Comparison of ENCODE assay signal across 8 cellular contexts in genomic region chr15:44195151-44195740, GRCh38. TPM values are rescaled to one million over a fixed set of nuclear protein-coding genes. Genes with fewer than 3 reads are reported as not detected.
A peak's percentile ranks its signal among the peaks of the same experiment; 100 is the strongest.
DNase-seq lines count a peak whose midpoint lies in the region; ATAC-seq, FAIRE-seq and TF ChIP-seq lines count a peak whose summit lies in the region.

FRMD5 (minus strand) TSS chr15:44195271.

- no peak for TF ChIP-seq EP300 in ovary (IDR thresholded peaks at IDR 0.05)

- H3K36me3 ChIP-seq in HCT116 (ENCODE audit: control insufficient read depth in 1 of 2, insufficient read depth in 2 of 2, low read length in 2 of 2): no peaks in the 10 kb centered on the region
- no peaks in the 10 kb centered on the region for H3K36me3 ChIP-seq in cardiac muscle cell
- H3K36me3 ChIP-seq in ovary: no peaks in the 10 kb centered on the region
- H3K36me3 ChIP-seq in thoracic aorta: no peaks in the 10 kb centered on the region

- DNase-seq in HCT116 (ENCODE audit: low read depth, low spot score): peak; percentile 97
- peak; percentile 95 for DNase-seq in NAMALWA (ENCODE audit: low spot score)
- peak; percentile 67 to 89 for DNase-seq in SW 1271 (lab: John Stamatoyannopoulos, UW)
- DNase-seq in activated naive CD8-positive, alpha-beta T cell treated with anti-CD3 and anti-CD28 coated beads, Interleukin-2, amount 50 U/mL, for 24 hours: peak; percentile 88
- DNase-seq in cardiac muscle cell (ENCODE audit: low read depth in 1 of 2, low spot score in 1 of 2): peak; percentile 95 to 96
- peak; percentile 68 to 83 (median 72) for DNase-seq in ovary
- DNase-seq in thoracic aorta (ENCODE audit: low spot score): peak; percentile 35

- POLR2A ChIA-PET in HCT116 (lab: Charles Lee): interaction anchor here (0.6 to 1.0 kb wide), 3 partner anchors 12 to 210 kb away, joined by 3 read pairs; no protein-coding TSS in a partner anchor

- H3K4me2 ChIP-seq in HCT116 (ENCODE audit: low read length): peak within 1 kb of the TSS; percentile 94

- H3K27ac ChIP-seq in HCT116 (ENCODE audit: low read depth, low read length) (peak within 1 kb of the TSS; percentile 97), cardiac muscle cell (no peak within 1 kb of the TSS), ovary (no peak within 1 kb of the TSS), thoracic aorta (no peak within 1 kb of the TSS)

- no peaks in the 10 kb centered on the region for H3K9me3 Mint-ChIP-seq in activated naive CD8-positive, alpha-beta T cell treated with anti-CD3 and anti-CD28 coated beads, Interleukin-2, amount 50 U/mL, for 24 hours

- H3K27ac Mint-ChIP-seq in activated naive CD8-positive, alpha-beta T cell treated with anti-CD3 and anti-CD28 coated beads, Interleukin-2, amount 50 U/mL, for 24 hours: peak within 1 kb of the TSS; percentile 68

- H3K27me3 Mint-ChIP-seq in activated naive CD8-positive, alpha-beta T cell treated with anti-CD3 and anti-CD28 coated beads, Interleukin-2, amount 50 U/mL, for 24 hours: peaks cover 50% of the 10 kb centered on the region

- peaks cover 44% of the 10 kb centered on the region for H3K79me2 ChIP-seq in HCT116 (ENCODE audit: insufficient read depth, low read length)

- no peaks in the 10 kb centered on the region; the same call in 1 of the 2 replicates for H4K20me1 ChIP-seq in HCT116 (ENCODE audit: insufficient read depth)

- H3K4me3 Mint-ChIP-seq in activated naive CD8-positive, alpha-beta T cell treated with anti-CD3 and anti-CD28 coated beads, Interleukin-2, amount 50 U/mL, for 24 hours: peak within 1 kb of the TSS; percentile 79

- H3K4me1 ChIP-seq in HCT116 (ENCODE audit: control insufficient read depth in 1 of 2, insufficient read depth in 2 of 2, low read length in 2 of 2) (peaks cover 28 to 60% of the 10 kb centered on the region in 2 experiments), cardiac muscle cell (ENCODE audit: low read depth) (no peaks in the 10 kb centered on the region), ovary (ENCODE audit: insufficient read depth) (peaks cover 4% of the 10 kb centered on the region), thoracic aorta (ENCODE audit: control insufficient read depth in 1 of 2, low read depth in 2 of 2) (peaks cover 7 to 23% of the 10 kb centered on the region in 2 donors)

- TF ChIP-seq CTCF in HCT116 (IDR thresholded peaks at IDR 0.05 in 2 of 3, conservative IDR thresholded peaks at IDR 0.05 in 1 of 3; ENCODE audit: borderline replicate concordance in 1 of 3, insufficient read depth in 1 of 3, low read depth in 2 of 3, low read length in 2 of 3) (peak in 2 of 3 experiments; percentile 14 to 46; a peak in 2 of 6 replicates), cardiac muscle cell (IDR thresholded peaks at IDR 0.05; ENCODE audit: low read depth, low read length) (peak; percentile 57), ovary (IDR thresholded peaks at IDR 0.05) (peak in 1 of 3 donors; percentile 30), thoracic aorta (IDR thresholded peaks at IDR 0.05) (peak; percentile 19)

- CTCF ChIA-PET in HCT116 (lab: Charles Lee): interaction anchor here (0.6 to 1.4 kb wide), 4 partner anchors 13 to 309 kb away, joined by 3 to 6 read pairs (median 3); no protein-coding TSS in a partner anchor

- no peaks in the 10 kb centered on the region for H3K9me3 ChIP-seq in HCT116 (ENCODE audit: control insufficient read depth in 1 of 2, insufficient read depth in 1 of 2, low read depth in 1 of 2, low read length in 2 of 2)
- no peaks in the 10 kb centered on the region for H3K9me3 ChIP-seq in cardiac muscle cell (ENCODE audit: low read depth)
- no peaks in the 10 kb centered on the region for H3K9me3 ChIP-seq in ovary
- H3K9me3 ChIP-seq in thoracic aorta: no peaks in the 10 kb centered on the region

- peak; percentile 94 for FAIRE-seq in G401.6 (lab: Jason Lieb, UNC)

- peak within 1 kb of the TSS; percentile 69 for H3K9ac ChIP-seq in HCT116 (ENCODE audit: low read length)

- H3K27me3 ChIP-seq in HCT116 (ENCODE audit: insufficient read depth, low read length) (no peaks in the 10 kb centered on the region), cardiac muscle cell (peaks cover 33% of the 10 kb centered on the region), ovary (no peaks in the 10 kb centered on the region), thoracic aorta (replicated peaks; ENCODE audit: insufficient read depth) (peaks cover 6% of the 10 kb centered on the region)

- peak; percentile 89 for ATAC-seq in HCT116
- ATAC-seq in activated naive CD8-positive, alpha-beta T cell treated with anti-CD3 and anti-CD28 coated beads, Interleukin-2, amount 50 U/mL, for 24 hours: peak; percentile 95
- ATAC-seq in thoracic aorta (ENCODE audit: insufficient number of reproducible peaks, low FRiP score, low read depth): peak; percentile 91

- H3K9me2 ChIP-seq in HCT116 (ENCODE audit: insufficient read depth): no peaks in the 10 kb centered on the region

- RAD21 ChIA-PET in HCT116 (lab: Charles Lee; ENCODE audit: low non-redundant PET in 1 of 2, low total read pairs in 2 of 2, uncharacterized antibody in 2 of 2, unreplicated experiment in 2 of 2): no interaction called here

- peak; percentile 80 for TF ChIP-seq POLR2A in HCT116 (IDR thresholded peaks at IDR 0.05; ENCODE audit: borderline replicate concordance, extremely low read depth, insufficient read depth, insufficient read length)
- TF ChIP-seq POLR2A in ovary (IDR thresholded peaks at IDR 0.05): no peak

- WGBS in ovary, 3 donors: 1 to 3% (median 1%) methylated on average over 43 of the region's 43 CpGs

- TF ChIP-seq RAD21 in HCT116 (IDR thresholded peaks at IDR 0.05; ENCODE audit: low read depth): no peak

- H3K4me3 ChIP-seq in HCT116 (replicated peaks in 1 of 2; ENCODE audit: low read depth in 1 of 2, low read length in 2 of 2) (peak within 1 kb of the TSS; percentile 59 to 88), cardiac muscle cell (peak within 1 kb of the TSS; percentile 59), ovary (peak within 1 kb of the TSS; percentile 51), thoracic aorta (peak within 1 kb of the TSS; percentile 83)

- H2AFZ ChIP-seq in HCT116 (ENCODE audit: low read depth, low read length, poor library complexity, severe bottlenecking): peak within 1 kb of the TSS; percentile 92

- BruUV-seq in HCT116 (replicated peaks; lab: Mats Ljungman, UMichigan): no TSS peak

- no peaks in the 10 kb centered on the region for H3K36me3 Mint-ChIP-seq in activated naive CD8-positive, alpha-beta T cell treated with anti-CD3 and anti-CD28 coated beads, Interleukin-2, amount 50 U/mL, for 24 hours (ENCODE audit: low read depth)

- intact Hi-C loops in HCT116 (cut with micrococcal nuclease) (loop anchor here (1.0 kb wide), 2 partner anchors 38 to 93 kb away; no protein-coding TSS in a partner anchor), ovary (cut with DNase I) (no loop called here)

- H3K4me1 Mint-ChIP-seq in activated naive CD8-positive, alpha-beta T cell treated with anti-CD3 and anti-CD28 coated beads, Interleukin-2, amount 50 U/mL, for 24 hours: peaks cover 21% of the 10 kb centered on the region

TF ChIP-seq in HCT116, 20 proteins besides CTCF, POLR2A, EP300 and RAD21 (continues in another document):
- TF ChIP-seq ATF3 (IDR thresholded peaks at IDR 0.05): no peak
- no peak for TF ChIP-seq EZH2phosphoT487 (IDR thresholded peaks at IDR 0.05; ENCODE audit: borderline replicate concordance)
- TF ChIP-seq YY1 (IDR thresholded peaks at IDR 0.05; ENCODE audit: extremely low read depth, insufficient replicate concordance, low read depth, low read length): peak; percentile 47
- peak; percentile 96 for TF ChIP-seq POLR2AphosphoS5 (IDR thresholded peaks at IDR 0.05; ENCODE audit: low read depth, low read length)
- TF ChIP-seq ZBTB33 (IDR thresholded peaks at IDR 0.05; ENCODE audit: extremely low read depth, insufficient replicate concordance, low read length): no peak
- no peak for TF ChIP-seq CEBPB (IDR thresholded peaks at IDR 0.05; ENCODE audit: low read depth)
- TF ChIP-seq SP1 (IDR thresholded peaks at IDR 0.05; ENCODE audit: low read depth): peak; percentile 100
- no peak for TF ChIP-seq ELF1 (IDR thresholded peaks at IDR 0.05; ENCODE audit: borderline replicate concordance, low read depth)
- no peak for TF ChIP-seq ZNF274 (IDR thresholded peaks at IDR 0.05; ENCODE audit: low read depth, low read length)
- no peak for TF ChIP-seq SIN3A (IDR thresholded peaks at IDR 0.05; ENCODE audit: low read depth)
- peak; percentile 95 for TF ChIP-seq TCF7L2 (IDR thresholded peaks at IDR 0.05; ENCODE audit: borderline replicate concordance, extremely low read depth, insufficient read depth, insufficient read length)
- TF ChIP-seq FOSL1 (IDR thresholded peaks at IDR 0.05; ENCODE audit: low read depth): no peak
- no peak; the same call in 1 of the 2 replicates for TF ChIP-seq CBX3 (IDR thresholded peaks at IDR 0.05; ENCODE audit: low read depth)
- no peak for TF ChIP-seq JUND (IDR thresholded peaks at IDR 0.05)
- peak; percentile 86 for TF ChIP-seq MAX (IDR thresholded peaks at IDR 0.05)

RNA-seq across cellular contexts. Expression of gene FRMD5, which starts in this region (rescaled TPM):
- total RNA-seq in HCT116 (2021; ENCODE audit: unreplicated experiment): 27.2 TPM
- 18.2 and 20.6 TPM in 2 replicates for polyA plus RNA-seq in HCT116 (2012)
- 55.8 and 59.7 TPM in 2 replicates for total RNA-seq in cardiac muscle cell
- polyA plus RNA-seq in cardiac muscle cell: 26.8 and 31.9 TPM in 2 replicates
- total RNA-seq in ovary: 1 to 10 TPM in 3 of 7 donors, under 1 TPM in 4; 0.12 to 2.1 (median 0.32) TPM
- 1 to 10 TPM in 1 of 2 donors, under 1 TPM in 1; 0.17 to 2.2 TPM for polyA plus RNA-seq in ovary
- under 1 TPM in 1 of 2 donors, not detected in 1; 0.27 TPM for total RNA-seq in thoracic aorta

Comparison
In these comparisons a context has a peak if more than half of its experiments do, and no peak if none do; other contexts are left out.
1. Peak in DNase-seq, ATAC-seq and H3K4me3 ChIP-seq in thoracic aorta; RNA of the gene not detected or under 1 TPM.
2. DNase-seq: peak in every context shown above with its lines; median percentile 97 in HCT116; 96 in cardiac muscle cell; 95 in NAMALWA; 88 in activated naive CD8-positive, alpha-beta T cell treated with anti-CD3 and anti-CD28 coated beads, Interleukin-2, amount 50 U/mL, for 24 hours; 78 in SW 1271; 72 in ovary; 35 in thoracic aorta.